ENCODE assay signal across 11 cellular contexts in genomic region chr3:108293858-108294257, GRCh38. TPM values are rescaled to one million over a fixed set of nuclear protein-coding genes. Genes with fewer than 3 reads are reported as not detected.
DNase-seq lines count a peak whose midpoint lies in the region; ATAC-seq and TF ChIP-seq lines count a peak whose summit lies in the region.
"Had no signal": no experiment of that assay in that cellular context is flagged by ENCODE, and none has a peak within 500 bp of the region (broad histone marks: within the 10 kb centered on the region; RNA-seq: fewer than 3 reads in every experiment).

No MANE protein-coding gene starts in this region.

- no peak for DNase-seq in activated naive CD8-positive, alpha-beta T cell treated with anti-CD3 and anti-CD28 coated beads for 36 hours
- DNase-seq in NCI-H2107 treated with DMSO at 0.1 percent for 48 hours (lab: John Stamatoyannopoulos, UW; ENCODE audit: unreplicated experiment) (no peak), HUDEP-2 (lab: John Stamatoyannopoulos, UW; ENCODE audit: unreplicated experiment in 76 of 76) (no peak), glutamatergic neuron (no peak)
- DNase-seq: activated gamma-delta T cell treated with Interleukin-2 at 50 U/mL for 16 hours, esophagus squamous epithelium, testis had no signal

- ATAC-seq in GM18870 (IDR thresholded peaks at IDR 0.05; ENCODE audit: unreplicated experiment) (peak; percentile 57), GM21723 (IDR thresholded peaks at IDR 0.05; ENCODE audit: unreplicated experiment) (peak; percentile 69), HG03457 (IDR thresholded peaks at IDR 0.05; ENCODE audit: unreplicated experiment) (peak; percentile 63)

- peak overlapping the region; percentile 90 for H3K27ac Mint-ChIP-seq in activated naive CD8-positive, alpha-beta T cell treated with anti-CD3 and anti-CD28 coated beads for 36 hours
- no peak overlapping the region for H3K27ac Mint-ChIP-seq in glutamatergic neuron (ENCODE audit: unreplicated experiment)

- H3K27me3 Mint-ChIP-seq in activated naive CD8-positive, alpha-beta T cell treated with anti-CD3 and anti-CD28 coated beads for 36 hours: no peaks in the 10 kb centered on the region
- H3K27me3 Mint-ChIP-seq in glutamatergic neuron (ENCODE audit: unreplicated experiment): peaks cover 2% of the 10 kb centered on the region

- peaks cover 51% of the 10 kb centered on the region for H3K4me1 Mint-ChIP-seq in activated naive CD8-positive, alpha-beta T cell treated with anti-CD3 and anti-CD28 coated beads for 36 hours
- H3K4me1 Mint-ChIP-seq in glutamatergic neuron (ENCODE audit: low read depth, unreplicated experiment): no peaks in the 10 kb centered on the region

- peaks cover 12% of the 10 kb centered on the region for H3K36me3 Mint-ChIP-seq in activated naive CD8-positive, alpha-beta T cell treated with anti-CD3 and anti-CD28 coated beads for 36 hours
- H3K36me3 Mint-ChIP-seq in glutamatergic neuron (ENCODE audit: unreplicated experiment): no peaks in the 10 kb centered on the region

- TF ChIP-seq CTCF in glutamatergic neuron (IDR thresholded peaks at IDR 0.05; ENCODE audit: partially characterized antibody, unreplicated experiment): no peak

- peaks cover 21% of the 10 kb centered on the region for H3K9me3 Mint-ChIP-seq in activated naive CD8-positive, alpha-beta T cell treated with anti-CD3 and anti-CD28 coated beads for 36 hours
- H3K9me3 Mint-ChIP-seq in glutamatergic neuron (ENCODE audit: unreplicated experiment): peaks cover 2% of the 10 kb centered on the region

- H3K4me3 Mint-ChIP-seq in activated naive CD8-positive, alpha-beta T cell treated with anti-CD3 and anti-CD28 coated beads for 36 hours: peak overlapping the region; percentile 33
- H3K4me3 Mint-ChIP-seq in glutamatergic neuron (ENCODE audit: unreplicated experiment): no peak overlapping the region

RNA-seq across cellular contexts. Expression of gene HHLA2, which starts 2.5 kb away (rescaled TPM):
- total RNA-seq in activated naive CD8-positive, alpha-beta T cell treated with anti-CD3 and anti-CD28 coated beads for 36 hours: 1 to 10 TPM; 1.1 to 1.3 TPM
- not detected for total RNA-seq in glutamatergic neuron (ENCODE audit: unreplicated experiment)
- total RNA-seq: esophagus squamous epithelium, RPMI7951 had no signal
